13 cellular contexts compared by ENCODE assay signal in genomic region chr12:47236109-47236714, GRCh38.
DNase-seq lines count a peak whose midpoint lies in the region; ATAC-seq, FAIRE-seq and TF ChIP-seq lines count a peak whose summit lies in the region.
"Had no signal": no experiment of that assay in that cellular context is flagged by ENCODE, and none has a peak within 500 bp of the region (broad histone marks: within the 10 kb centered on the region; RNA-seq: fewer than 3 reads in every experiment).

No MANE protein-coding gene starts in this region.

- peaks cover 83% of the 10 kb centered on the region for H3K36me3 Mint-ChIP-seq in activated naive CD8-positive, alpha-beta T cell treated with anti-CD3 and anti-CD28 coated beads for 36 hours

- H3K9ac ChIP-seq in GM23248, result no peak overlapping the region

- no peak overlapping the region for H3K4me3 Mint-ChIP-seq in activated naive CD8-positive, alpha-beta T cell treated with anti-CD3 and anti-CD28 coated beads for 36 hours

- no peaks in the 10 kb centered on the region for H3K79me2 ChIP-seq in GM23248 (ENCODE audit: insufficient read depth)

- H3K4me1 Mint-ChIP-seq in activated naive CD8-positive, alpha-beta T cell treated with anti-CD3 and anti-CD28 coated beads for 36 hours, result peaks cover 58% of the 10 kb centered on the region

- H3K4me3 ChIP-seq in A549 (no peak overlapping the region), GM23248 (no peak overlapping the region), esophagus squamous epithelium (no peak overlapping the region)
- H3K4me3 ChIP-seq: tibial artery had no signal

- in situ Hi-C loops in GM23248 (cut with MboI), result no loop called here

- H3K9me3 Mint-ChIP-seq in activated naive CD8-positive, alpha-beta T cell treated with anti-CD3 and anti-CD28 coated beads for 36 hours, result peaks cover 12% of the 10 kb centered on the region

- WGBS in A549 (ENCODE audit: missing lambda C conversion rate), result 85% methylated on average over 13 of the region's 13 CpGs
- 69 to 72% methylated on average over 13 of the region's 13 CpGs for WGBS in GM23248 (ENCODE audit: low coverage in 1 of 2, low lambda C conversion rate in 2 of 2, missing lambda C conversion rate in 2 of 2), 2 experiments
- 80 to 81% methylated on average over 13 of the region's 13 CpGs for WGBS in esophagus squamous epithelium, 2 donors

- H3K27ac ChIP-seq in A549 (peak overlapping the region; percentile 53 to 76), GM23248 (peak overlapping the region; percentile 45), esophagus squamous epithelium (peak overlapping the region in 1 of 4 donors; percentile 5)
- H3K27ac ChIP-seq: tibial artery had no signal

- H3K9me2 ChIP-seq in GM23248 (ENCODE audit: insufficient read depth), result no peaks in the 10 kb centered on the region

- peaks cover 27% of the 10 kb centered on the region; the same call in 1 of the 2 replicates for H3F3A ChIP-seq in GM23248 (ENCODE audit: insufficient read depth)

- H3K36me3 ChIP-seq in GM23248 (ENCODE audit: low read depth) (no peaks in the 10 kb centered on the region), esophagus squamous epithelium (peaks cover 0 to 10% (median 0%) of the 10 kb centered on the region in 3 donors)

- H3K27me3 ChIP-seq in GM23248 (replicated peaks; ENCODE audit: insufficient read depth) (no peaks in the 10 kb centered on the region), esophagus squamous epithelium (no peaks in the 10 kb centered on the region)
- H3K27me3 ChIP-seq: tibial artery had no signal

- peak in 1 of 2 experiments; percentile 44; a peak in 2 of 6 replicates for ATAC-seq in A549

- H3K9me3 ChIP-seq in A549 (peaks cover 5% of the 10 kb centered on the region; the same call in 1 of the 3 replicates), GM23248 (ENCODE audit: low read depth) (no peaks in the 10 kb centered on the region), esophagus squamous epithelium (no peaks in the 10 kb centered on the region)
- H3K9me3 ChIP-seq: tibial artery had no signal

- TF ChIP-seq CTCF in A549 (IDR thresholded peaks at IDR 0.05), result no peak
- no peak for TF ChIP-seq CTCF in esophagus squamous epithelium (IDR thresholded peaks at IDR 0.05)

- POLR2A ChIA-PET in A549 (lab: Yijun Ruan, JAX), result interaction anchor here (0.7 kb wide), 1 partner anchor 1759 kb away, joined by 3 read pairs; no protein-coding TSS in a partner anchor

- no peaks in the 10 kb centered on the region for H4K20me1 ChIP-seq in GM23248 (ENCODE audit: insufficient read depth)

- 0 out of 3 replicates have a peak overlapping the region, but pooled peaks have one; percentile 6 for H3K4me2 ChIP-seq in A549
- peak overlapping the region; percentile 33 for H3K4me2 ChIP-seq in GM23248 (ENCODE audit: unreplicated experiment)

- H3K27ac Mint-ChIP-seq in activated naive CD8-positive, alpha-beta T cell treated with anti-CD3 and anti-CD28 coated beads for 36 hours, result peak overlapping the region; percentile 79

- DNase-seq in A549 (ENCODE audit: low read depth in 1 of 2, low spot score in 1 of 2), result peak in 1 of 2 experiments; percentile 55
- DNase-seq in GM23248, result peak; percentile 89
- no peak for DNase-seq in activated naive CD8-positive, alpha-beta T cell treated with anti-CD3 and anti-CD28 coated beads for 36 hours
- DNase-seq in glomerular visceral epithelial cell (ENCODE audit: extremely low spot score), result peak; percentile 52
- DNase-seq in esophagus squamous epithelium (lab: John Stamatoyannopoulos, UW), result no peak
- no peak for DNase-seq in NCI-H1092 treated with DMSO at 0.1 percent for 48 hours (lab: John Stamatoyannopoulos, UW)
- no peak for DNase-seq in NCI-H1694 (lab: John Stamatoyannopoulos, UW)
- no peak for DNase-seq in MV-4-11 (lab: John Stamatoyannopoulos, UW)
- DNase-seq: aorta, DND-41, islet precursor cell, T-helper 2 cell, tibial artery had no signal

- FAIRE-seq in A549 (lab: Jason Lieb, UNC), result no peak

- TF ChIP-seq POLR2A in A549 (IDR thresholded peaks at IDR 0.05; ENCODE audit: low read length) (no peak), esophagus squamous epithelium (IDR thresholded peaks at IDR 0.05) (no peak)

- no peaks in the 10 kb centered on the region for H3K27me3 Mint-ChIP-seq in activated naive CD8-positive, alpha-beta T cell treated with anti-CD3 and anti-CD28 coated beads for 36 hours

- CTCF ChIA-PET in A549 (lab: Yijun Ruan, JAX), result no interaction called here

- H2AFZ ChIP-seq in GM23248, result peak overlapping the region; percentile 35; the same call in 1 of the 2 replicates

- TF ChIP-seq EP300 in A549 (IDR thresholded peaks at IDR 0.05), result no peak

- TF ChIP-seq RAD21 in A549 (conservative IDR thresholded peaks at IDR 0.05 in 1 of 2, IDR thresholded peaks at IDR 0.05 in 1 of 2), result no peak

- intact Hi-C loops in esophagus squamous epithelium (cut with DNase I), result no loop called here

- H3K4me1 ChIP-seq in A549 (peaks cover 50% of the 10 kb centered on the region), GM23248 (ENCODE audit: insufficient read depth) (peaks cover 34% of the 10 kb centered on the region), esophagus squamous epithelium (peaks cover 0 to 6% (median 5%) of the 10 kb centered on the region in 3 donors)

TF ChIP-seq in A549, 52 proteins besides CTCF, POLR2A, EP300 and RAD21:
- no peak for TF ChIP-seq FOSL2 (IDR thresholded peaks at IDR 0.05)
- TF ChIP-seq FOSL2 (CRISPR knock-in tag; IDR thresholded peaks at IDR 0.05), result peak; percentile 48
- peak in 1 of 2 experiments; percentile 21; a peak in 2 of 5 replicates for TF ChIP-seq JUN (IDR thresholded peaks at IDR 0.05)
- TF ChIP-seq NPAS2 (CRISPR knock-in tag; IDR thresholded peaks at IDR 0.05; ENCODE audit: borderline replicate concordance), result no peak
- no peak for TF ChIP-seq ZSCAN20 (CRISPR knock-in tag; IDR thresholded peaks at IDR 0.05)

Comparison
In these comparisons a context has a peak if more than half of its experiments do, and no peak if none do; other contexts are left out.
1. DNase-seq: peak in GM23248 (single experiment) and glomerular visceral epithelial cell (single experiment); none in activated naive CD8-positive, alpha-beta T cell treated with anti-CD3 and anti-CD28 coated beads for 36 hours (single experiment), esophagus squamous epithelium (single experiment), NCI-H1092 treated with DMSO at 0.1 percent for 48 hours (single experiment), NCI-H1694 (single experiment) and MV-4-11 (single experiment).